Comparison of ENCODE assay signal across 1 cellular context in genomic region chr1:86356247-86356646, GRCh38.
TF ChIP-seq lines count a peak whose summit lies in the region.

No MANE protein-coding gene starts in this region.

TF ChIP-seq in K562, 482 proteins besides CTCF, POLR2A, EP300 and RAD21 (continued from another document):
- TF ChIP-seq ZNF280A (IDR thresholded peaks at IDR 0.05; ENCODE audit: low read depth, partially characterized antibody) (no peak), ZNF23 (CRISPR knock-in tag; IDR thresholded peaks at IDR 0.05) (no peak), MCM7 (IDR thresholded peaks at IDR 0.05) (no peak), LEF1 (IDR thresholded peaks at IDR 0.05) (no peak), SMARCA5 (IDR thresholded peaks at IDR 0.05) (no peak), PPARD (CRISPR knock-in tag; IDR thresholded peaks at IDR 0.05) (no peak), ZNF124 (CRISPR knock-in tag; IDR thresholded peaks at IDR 0.05) (no peak), HDAC1 (IDR thresholded peaks at IDR 0.05) (no peak)
